ENCODE assay signal across 8 cellular contexts in the genomic region with DNA sequence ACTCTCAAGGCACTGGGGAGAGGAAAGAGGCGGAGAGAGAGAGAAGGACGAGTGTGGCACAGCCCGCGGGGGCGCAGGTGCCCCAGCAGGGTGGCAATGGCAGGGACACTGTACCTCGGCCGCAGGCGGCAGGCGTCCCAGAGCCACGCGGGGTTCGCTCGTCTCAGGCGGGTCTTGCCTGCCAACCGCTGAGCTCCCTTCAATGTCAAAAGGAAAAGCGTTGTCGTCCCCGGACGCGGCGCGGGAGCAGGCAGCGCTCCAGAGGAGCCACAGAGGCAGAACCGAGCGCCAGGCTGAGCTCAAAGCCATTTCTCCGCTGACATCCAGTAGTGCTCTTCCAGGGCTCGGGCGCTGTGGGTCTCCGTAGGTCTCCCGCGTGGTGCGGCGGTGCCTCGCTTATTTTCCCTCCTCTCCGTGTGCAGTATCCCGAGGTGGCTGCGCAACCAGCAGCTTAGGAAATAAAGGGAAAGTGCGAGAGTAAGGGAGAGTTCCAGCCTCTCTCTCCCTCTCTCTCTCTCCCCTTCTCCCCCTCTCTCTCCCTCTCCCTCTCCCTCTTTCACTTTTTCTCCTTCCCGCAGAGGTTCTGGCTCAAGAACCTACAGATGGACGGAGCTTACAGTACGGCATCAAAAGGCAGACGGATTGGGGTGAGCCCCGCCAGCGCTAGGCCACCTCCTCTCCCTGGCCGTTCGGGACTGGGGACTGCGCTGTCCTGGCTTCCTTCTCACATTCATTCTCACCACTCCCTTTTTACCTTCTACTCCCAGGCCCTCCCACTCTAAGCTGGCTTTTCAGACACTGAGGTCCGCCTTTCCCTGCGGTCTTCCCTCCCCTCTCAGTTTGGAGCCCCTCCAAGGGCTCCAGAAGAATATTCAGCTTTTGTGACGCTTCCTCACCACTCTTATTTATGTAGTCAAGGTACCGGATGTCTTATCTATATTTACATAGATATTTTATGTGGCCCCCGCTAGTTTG. TPM values are rescaled to one million over a fixed set of nuclear protein-coding genes. Genes with fewer than 3 reads are reported as not detected.
A peak's percentile ranks its signal among the peaks of the same experiment; 100 is the strongest.
DNase-seq lines count a peak whose midpoint lies in the region; ATAC-seq and TF ChIP-seq lines count a peak whose summit lies in the region.

A gene with protein sequence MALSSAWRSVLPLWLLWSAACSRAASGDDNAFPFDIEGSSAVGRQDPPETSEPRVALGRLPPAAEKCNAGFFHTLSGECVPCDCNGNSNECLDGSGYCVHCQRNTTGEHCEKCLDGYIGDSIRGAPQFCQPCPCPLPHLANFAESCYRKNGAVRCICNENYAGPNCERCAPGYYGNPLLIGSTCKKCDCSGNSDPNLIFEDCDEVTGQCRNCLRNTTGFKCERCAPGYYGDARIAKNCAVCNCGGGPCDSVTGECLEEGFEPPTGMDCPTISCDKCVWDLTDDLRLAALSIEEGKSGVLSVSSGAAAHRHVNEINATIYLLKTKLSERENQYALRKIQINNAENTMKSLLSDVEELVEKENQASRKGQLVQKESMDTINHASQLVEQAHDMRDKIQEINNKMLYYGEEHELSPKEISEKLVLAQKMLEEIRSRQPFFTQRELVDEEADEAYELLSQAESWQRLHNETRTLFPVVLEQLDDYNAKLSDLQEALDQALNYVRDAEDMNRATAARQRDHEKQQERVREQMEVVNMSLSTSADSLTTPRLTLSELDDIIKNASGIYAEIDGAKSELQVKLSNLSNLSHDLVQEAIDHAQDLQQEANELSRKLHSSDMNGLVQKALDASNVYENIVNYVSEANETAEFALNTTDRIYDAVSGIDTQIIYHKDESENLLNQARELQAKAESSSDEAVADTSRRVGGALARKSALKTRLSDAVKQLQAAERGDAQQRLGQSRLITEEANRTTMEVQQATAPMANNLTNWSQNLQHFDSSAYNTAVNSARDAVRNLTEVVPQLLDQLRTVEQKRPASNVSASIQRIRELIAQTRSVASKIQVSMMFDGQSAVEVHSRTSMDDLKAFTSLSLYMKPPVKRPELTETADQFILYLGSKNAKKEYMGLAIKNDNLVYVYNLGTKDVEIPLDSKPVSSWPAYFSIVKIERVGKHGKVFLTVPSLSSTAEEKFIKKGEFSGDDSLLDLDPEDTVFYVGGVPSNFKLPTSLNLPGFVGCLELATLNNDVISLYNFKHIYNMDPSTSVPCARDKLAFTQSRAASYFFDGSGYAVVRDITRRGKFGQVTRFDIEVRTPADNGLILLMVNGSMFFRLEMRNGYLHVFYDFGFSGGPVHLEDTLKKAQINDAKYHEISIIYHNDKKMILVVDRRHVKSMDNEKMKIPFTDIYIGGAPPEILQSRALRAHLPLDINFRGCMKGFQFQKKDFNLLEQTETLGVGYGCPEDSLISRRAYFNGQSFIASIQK (N-terminal part only) (minus strand): TSS at position 726 of the 975 bp plus-strand sequence. CDS start 417 bp downstream, at position 309.

- TF ChIP-seq CTCF in HCT116 (IDR thresholded peaks at IDR 0.05 in 2 of 3, conservative IDR thresholded peaks at IDR 0.05 in 1 of 3; ENCODE audit: borderline replicate concordance in 1 of 3, insufficient read depth in 1 of 3, low read depth in 2 of 3, low read length in 2 of 3) = no peak
- no peak for TF ChIP-seq CTCF in right lobe of liver (IDR thresholded peaks at IDR 0.05)

- no peak within 1 kb of the TSS for H3K9ac ChIP-seq in BLaER1
- H3K9ac ChIP-seq in HCT116 (ENCODE audit: low read length) = peak within 1 kb of the TSS; percentile 39

- peaks cover 10% of the 10 kb centered on the region for H3K4me1 ChIP-seq in BLaER1
- H3K4me1 ChIP-seq in HCT116 (ENCODE audit: control insufficient read depth in 1 of 2, insufficient read depth in 2 of 2, low read length in 2 of 2) = peaks cover 0 to 23% of the 10 kb centered on the region in 2 experiments; a peak in 1 of 4 replicates
- H3K4me1 ChIP-seq in effector memory CD4-positive, alpha-beta T cell (ENCODE audit: control insufficient read depth, insufficient read depth, low read length, poor library complexity, severe bottlenecking) = no peaks in the 10 kb centered on the region
- peaks cover 0 to 3% (median 0%) of the 10 kb centered on the region in 4 donors for H3K4me1 ChIP-seq in right lobe of liver

- peak; percentile 70 for ATAC-seq in HCT116
- peak; percentile 81 to 87 (median 84) for ATAC-seq in right lobe of liver
- ATAC-seq in stimulated activated naive CD8-positive, alpha-beta T cell treated with anti-CD3 and anti-CD28 coated beads, Interleukin-15, amount 100 ng/mL, for 72 hours = peak; percentile 73
- no peak for ATAC-seq in GM18873 (IDR thresholded peaks at IDR 0.05; ENCODE audit: low FRiP score, unreplicated experiment)

- H3K4me2 ChIP-seq in BLaER1 (peak within 1 kb of the TSS; percentile 68), HCT116 (ENCODE audit: low read length) (peak within 1 kb of the TSS; percentile 86)

- POLR2A ChIA-PET in HCT116 (lab: Charles Lee) = no interaction called here

- peak within 1 kb of the TSS in 1 of 2 donors; percentile 96 for H3K27ac Mint-ChIP-seq in stimulated activated naive CD8-positive, alpha-beta T cell treated with anti-CD3 and anti-CD28 coated beads, Interleukin-15, amount 100 ng/mL, for 72 hours

- RAD21 ChIA-PET in HCT116 (lab: Charles Lee; ENCODE audit: low non-redundant PET in 1 of 2, low total read pairs in 2 of 2, uncharacterized antibody in 2 of 2, unreplicated experiment in 2 of 2) = no interaction called here

- no peaks in the 10 kb centered on the region for H3K36me3 ChIP-seq in BLaER1
- H3K36me3 ChIP-seq in HCT116 (ENCODE audit: control insufficient read depth in 1 of 2, insufficient read depth in 2 of 2, low read length in 2 of 2) = no peaks in the 10 kb centered on the region
- H3K36me3 ChIP-seq in effector memory CD4-positive, alpha-beta T cell (ENCODE audit: control insufficient read depth, insufficient read depth, low read length) = no peaks in the 10 kb centered on the region
- no peaks in the 10 kb centered on the region for H3K36me3 ChIP-seq in right lobe of liver

- no peaks in the 10 kb centered on the region; the same call in 1 of the 2 replicates for H3K9me2 ChIP-seq in HCT116 (ENCODE audit: insufficient read depth)

- CTCF ChIA-PET in HCT116 (lab: Charles Lee) = interaction anchor here (1.6 kb wide), 1 partner anchor 74 kb away, joined by 4 read pairs; no protein-coding TSS in a partner anchor

- H2AFZ ChIP-seq in HCT116 (ENCODE audit: low read depth, low read length, poor library complexity, severe bottlenecking) = peak within 1 kb of the TSS; percentile 88

- no peaks in the 10 kb centered on the region for H3K79me2 ChIP-seq in HCT116 (ENCODE audit: insufficient read depth, low read length)

- no peak for TF ChIP-seq RAD21 in HCT116 (IDR thresholded peaks at IDR 0.05; ENCODE audit: low read depth)

- H3K4me3 ChIP-seq in BLaER1 = peak within 1 kb of the TSS; percentile 38
- H3K4me3 ChIP-seq in HCT116 (replicated peaks in 1 of 2; ENCODE audit: low read depth in 1 of 2, low read length in 2 of 2) = peak within 1 kb of the TSS; percentile 43 to 54
- H3K4me3 ChIP-seq in effector memory CD4-positive, alpha-beta T cell (ENCODE audit: insufficient read depth, low read depth, low read length, poor library complexity, severe bottlenecking) = peak within 1 kb of the TSS; percentile 15
- H3K4me3 ChIP-seq in right lobe of liver = peak within 1 kb of the TSS; percentile 49 to 66 (median 65)

- DNase-seq in HCT116 (ENCODE audit: low read depth, low spot score) (no peak), SW480 (ENCODE audit: low spot score) (peak; percentile 33), right lobe of liver (peak; percentile 45 to 62 (median 56)), HK-2 (ENCODE audit: unreplicated experiment) (no peak)
- DNase-seq in effector memory CD4-positive, alpha-beta T cell = no peak
- peak; percentile 23 for DNase-seq in stimulated activated naive CD8-positive, alpha-beta T cell treated with anti-CD3 and anti-CD28 coated beads, Interleukin-15, amount 100 ng/mL, for 72 hours

- WGBS in right lobe of liver (ENCODE audit: insufficient coverage, low coverage, low lambda C conversion rate, missing lambda C conversion rate) = 14% methylated on average over 24 of the region's 52 CpGs

- H3K9me3 ChIP-seq in BLaER1 = peaks cover 19% of the 10 kb centered on the region
- H3K9me3 ChIP-seq in HCT116 (ENCODE audit: control insufficient read depth in 1 of 2, insufficient read depth in 1 of 2, low read depth in 1 of 2, low read length in 2 of 2) = no peaks in the 10 kb centered on the region
- H3K9me3 ChIP-seq in effector memory CD4-positive, alpha-beta T cell (ENCODE audit: control insufficient read depth, low read length) = no peaks in the 10 kb centered on the region
- no peaks in the 10 kb centered on the region for H3K9me3 ChIP-seq in right lobe of liver

- H3K27ac ChIP-seq in BLaER1 (no peak within 1 kb of the TSS), HCT116 (ENCODE audit: low read depth, low read length) (no peak within 1 kb of the TSS), right lobe of liver (peak within 1 kb of the TSS; percentile 16 to 47 (median 39))
- H3K27ac ChIP-seq in effector memory CD4-positive, alpha-beta T cell (ENCODE audit: insufficient read depth, low read length, poor library complexity, severe bottlenecking) = no peak within 1 kb of the TSS

- H3K27me3 ChIP-seq in BLaER1 (peaks cover 33% of the 10 kb centered on the region), HCT116 (ENCODE audit: insufficient read depth, low read length) (no peaks in the 10 kb centered on the region), right lobe of liver (no peaks in the 10 kb centered on the region)
- no peaks in the 10 kb centered on the region for H3K27me3 ChIP-seq in effector memory CD4-positive, alpha-beta T cell (replicated peaks; ENCODE audit: control insufficient read depth, insufficient read depth, low read length, poor library complexity, severe bottlenecking)

- H4K20me1 ChIP-seq in BLaER1 (no peaks in the 10 kb centered on the region), HCT116 (ENCODE audit: insufficient read depth) (no peaks in the 10 kb centered on the region)

- peak within 1 kb of the TSS; percentile 80 to 87 for H3K4me3 Mint-ChIP-seq in stimulated activated naive CD8-positive, alpha-beta T cell treated with anti-CD3 and anti-CD28 coated beads, Interleukin-15, amount 100 ng/mL, for 72 hours

- TF ChIP-seq POLR2A in HCT116 (IDR thresholded peaks at IDR 0.05; ENCODE audit: borderline replicate concordance, extremely low read depth, insufficient read depth, insufficient read length) = no peak
- TF ChIP-seq POLR2A in right lobe of liver (IDR thresholded peaks at IDR 0.05) = peak; percentile 34

- H3K27me3 Mint-ChIP-seq in stimulated activated naive CD8-positive, alpha-beta T cell treated with anti-CD3 and anti-CD28 coated beads, Interleukin-15, amount 100 ng/mL, for 72 hours = peaks cover 63% of the 10 kb centered on the region

- no TSS peak for BruUV-seq in HCT116 (replicated peaks; lab: Mats Ljungman, UMichigan)

- H3K9me3 Mint-ChIP-seq in stimulated activated naive CD8-positive, alpha-beta T cell treated with anti-CD3 and anti-CD28 coated beads, Interleukin-15, amount 100 ng/mL, for 72 hours = no peaks in the 10 kb centered on the region

- intact Hi-C loops in HCT116 (cut with micrococcal nuclease) = no loop called here
- intact Hi-C loops in right lobe of liver (cut with DNase I) = no loop called here

- H3K4me1 Mint-ChIP-seq in stimulated activated naive CD8-positive, alpha-beta T cell treated with anti-CD3 and anti-CD28 coated beads, Interleukin-15, amount 100 ng/mL, for 72 hours = peaks cover 17% of the 10 kb centered on the region

RNA-seq across cellular contexts. Expression of the gene that starts here (rescaled TPM):
- total RNA-seq in HCT116 (2021; ENCODE audit: unreplicated experiment) = 2.2 TPM
- polyA plus RNA-seq in HCT116 (2012) = 0.61 and 1.5 TPM in 2 replicates
- 1 to 10 TPM; 2.9 to 8.3 (median 4.2) TPM for total RNA-seq in right lobe of liver

Comparison
In these comparisons a context has a peak if more than half of its experiments do, and no peak if none do; other contexts are left out.
1. H3K27ac ChIP-seq: peak in right lobe of liver (3 of 3); none in BLaER1 (single experiment), HCT116 (single experiment) and effector memory CD4-positive, alpha-beta T cell (single experiment).
2. H3K4me3 ChIP-seq: peak in every context shown above with its lines; median percentile 65 in right lobe of liver; 48 in HCT116; 38 in BLaER1; 15 in effector memory CD4-positive, alpha-beta T cell.
3. DNase-seq: peak in SW480 (single experiment), right lobe of liver (3 of 3) and stimulated activated naive CD8-positive, alpha-beta T cell treated with anti-CD3 and anti-CD28 coated beads, Interleukin-15, amount 100 ng/mL, for 72 hours (2 of 2); none in HCT116 (single experiment), effector memory CD4-positive, alpha-beta T cell (0 of 3) and HK-2 (single experiment).